9 cellular contexts compared by ENCODE assay signal in genomic region chr15:75639709-75640482, GRCh38. TPM values are rescaled to one million over a fixed set of nuclear protein-coding genes. Genes with fewer than 3 reads are reported as not detected.
DNase-seq lines count a peak whose midpoint lies in the region; ATAC-seq, FAIRE-seq and TF ChIP-seq lines count a peak whose summit lies in the region.
"Had no signal": no experiment of that assay in that cellular context is flagged by ENCODE, and none has a peak within 500 bp of the region (broad histone marks: within the 10 kb centered on the region; RNA-seq: fewer than 3 reads in every experiment).

TSS of gene IMP3 (minus strand) at chr15:75640224. CDS start at chr15:75640168, 56 bp downstream.

- H3K4me1 ChIP-seq in kidney (ENCODE audit: control insufficient read depth in 1 of 2, insufficient read depth in 1 of 2, low read depth in 1 of 2, low read length in 2 of 2) = peaks cover 0 to 15% of the 10 kb centered on the region in 2 donors

- DNase-seq in AG20443 (ENCODE audit: low spot score) = peak; percentile 95
- peak; percentile 92 for DNase-seq in NCI-H510A (lab: John Stamatoyannopoulos, UW)
- DNase-seq in activated CD4-positive, alpha-beta T cell treated with anti-CD3 and anti-CD28 coated beads for 1 hour = peak; percentile 88
- DNase-seq in cerebellum (ENCODE audit: low spot score) = peak; percentile 98
- DNase-seq in kidney = peak; percentile 97
- peak; percentile 96 for DNase-seq in stimulated activated CD4-positive, alpha-beta T cell treated with anti-CD3 and anti-CD28 coated beads, Interleukin-15, amount 100 ng/mL, for 24 hours

- H3K4me3 ChIP-seq in kidney (ENCODE audit: low read length in 2 of 2) = peak within 1 kb of the TSS; percentile 83 to 98

- ATAC-seq in HG03432 (IDR thresholded peaks at IDR 0.05; ENCODE audit: unreplicated experiment) = peak; percentile 88

- H3K27ac ChIP-seq in kidney (ENCODE audit: low read depth in 2 of 2, low read length in 2 of 2) = peak within 1 kb of the TSS; percentile 85 to 98

- FAIRE-seq in kidney (lab: Jason Lieb, UNC) = peak; percentile 60
- FAIRE-seq: islet of Langerhans had no signal

- intact Hi-C loops in kidney (cut with DNase I) = no loop called here

- H3K9me3 ChIP-seq in kidney (ENCODE audit: control insufficient read depth in 1 of 2, low read length in 2 of 2) = no peaks in the 10 kb centered on the region

- peak within 1 kb of the TSS; percentile 71 to 97 for H3K9ac ChIP-seq in kidney (ENCODE audit: low read length in 2 of 2)

- H3K36me3 ChIP-seq in kidney (ENCODE audit: control insufficient read depth in 1 of 2, insufficient read depth in 2 of 2, low read length in 2 of 2) = no peaks in the 10 kb centered on the region

- no peak for TF ChIP-seq CTCF in kidney (IDR thresholded peaks at IDR 0.05; ENCODE audit: borderline replicate concordance, extremely low read depth, insufficient read depth)

- peak; percentile 98 for TF ChIP-seq POLR2A in GM19099 (IDR thresholded peaks at IDR 0.05; ENCODE audit: extremely low read depth, insufficient read length, low read depth)

RNA-seq across cellular contexts. Expression of gene IMP3, which starts in this region (rescaled TPM):
- total RNA-seq in cerebellum (26.3 TPM), kidney (52.0 TPM)
- 95.0 TPM for polyA plus RNA-seq in kidney (ENCODE audit: insufficient read depth, low read depth, low replicate concordance)

Comparison
In these comparisons a context has a peak if more than half of its experiments do, and no peak if none do; other contexts are left out.
1. Peak in every context shown above with its lines: DNase-seq, ATAC-seq, H3K4me3 ChIP-seq and H3K27ac ChIP-seq.